ENCODE assay signal across 8 cellular contexts in the genomic region with DNA sequence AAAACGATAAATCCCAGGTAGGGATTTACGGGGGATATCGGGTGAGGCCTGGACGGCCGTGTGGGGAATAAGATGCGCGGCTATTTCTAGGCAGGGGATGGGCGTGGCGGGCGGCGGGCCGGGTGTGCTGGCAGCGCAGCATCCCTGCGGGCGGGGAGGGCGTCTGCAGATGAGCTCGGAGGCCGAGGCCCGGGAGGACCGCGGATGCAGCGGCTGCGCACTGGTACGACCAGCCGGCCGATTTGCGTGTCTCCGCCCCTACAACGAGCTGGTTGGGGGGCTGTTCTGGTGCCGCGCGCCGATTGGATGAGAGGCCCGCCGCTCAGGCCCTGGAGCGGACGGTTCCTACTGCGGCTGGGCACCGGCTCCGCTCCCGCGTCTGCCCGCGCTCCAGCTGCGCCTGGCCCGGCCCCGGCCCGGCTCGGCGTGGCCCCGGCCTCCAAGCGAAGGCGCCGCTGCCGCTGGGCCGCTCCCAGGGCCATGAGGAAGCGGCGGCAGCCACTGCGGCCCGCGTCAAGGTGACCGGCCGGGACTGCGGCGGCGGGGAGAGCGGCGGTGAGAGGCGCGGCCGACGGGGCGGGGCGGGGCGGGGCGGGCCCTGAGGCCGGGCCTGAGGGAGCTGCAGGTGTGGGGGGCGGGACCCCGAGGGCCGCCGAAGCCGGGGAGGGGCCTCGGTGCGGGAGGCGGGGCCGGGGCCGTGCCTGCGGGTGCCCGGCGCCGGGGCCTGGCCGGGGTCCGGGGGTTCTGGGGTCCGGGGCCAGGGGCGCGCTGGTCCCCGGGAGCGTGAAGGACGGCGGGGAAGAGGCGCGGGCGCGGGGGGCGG. TPM values are rescaled to one million over a fixed set of nuclear protein-coding genes. Genes with fewer than 3 reads are reported as not detected.
DNase-seq lines count a peak whose midpoint lies in the region; ATAC-seq and TF ChIP-seq lines count a peak whose summit lies in the region.

A gene with protein sequence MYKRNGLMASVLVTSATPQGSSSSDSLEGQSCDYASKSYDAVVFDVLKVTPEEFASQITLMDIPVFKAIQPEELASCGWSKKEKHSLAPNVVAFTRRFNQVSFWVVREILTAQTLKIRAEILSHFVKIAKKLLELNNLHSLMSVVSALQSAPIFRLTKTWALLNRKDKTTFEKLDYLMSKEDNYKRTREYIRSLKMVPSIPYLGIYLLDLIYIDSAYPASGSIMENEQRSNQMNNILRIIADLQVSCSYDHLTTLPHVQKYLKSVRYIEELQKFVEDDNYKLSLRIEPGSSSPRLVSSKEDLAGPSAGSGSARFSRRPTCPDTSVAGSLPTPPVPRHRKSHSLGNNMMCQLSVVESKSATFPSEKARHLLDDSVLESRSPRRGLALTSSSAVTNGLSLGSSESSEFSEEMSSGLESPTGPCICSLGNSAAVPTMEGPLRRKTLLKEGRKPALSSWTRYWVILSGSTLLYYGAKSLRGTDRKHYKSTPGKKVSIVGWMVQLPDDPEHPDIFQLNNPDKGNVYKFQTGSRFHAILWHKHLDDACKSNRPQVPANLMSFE (plus strand): TSS at position 325 of the 823 bp plus-strand sequence. CDS start 47,508 bp downstream, outside the sequence.

- peak within 1 kb of the TSS; percentile 59 for H3K27ac ChIP-seq in C4-2B

- TF ChIP-seq CTCF in C4-2B (conservative IDR thresholded peaks at IDR 0.05): no peak

- ATAC-seq in GM19395 (IDR thresholded peaks at IDR 0.05; ENCODE audit: unreplicated experiment) (peak; percentile 97), HG03521 (IDR thresholded peaks at IDR 0.05; ENCODE audit: unreplicated experiment) (peak; percentile 94), left lobe of liver (peak; percentile 98)

- DNase-seq in NCI-H69 (lab: John Stamatoyannopoulos, UW): peak; percentile 99
- DNase-seq in activated CD4-positive, alpha-beta T cell treated with anti-CD3 and anti-CD28 coated beads, Interleukin-2, amount 50 U/mL, for 1 hour: peak; percentile 84
- DNase-seq in dedifferentiated amniotic fluid mesenchymal stem cell (ENCODE audit: extremely low spot score): peak; percentile 94
- peak; percentile 97 for DNase-seq in left lobe of liver (ENCODE audit: low spot score)
- peak; percentile 87 for DNase-seq in stimulated activated CD4-positive, alpha-beta T cell treated with anti-CD3 and anti-CD28 coated beads, Interleukin-1b, Interleukin-23, amount 100 ng/mL, for 48 hours

RNA-seq across cellular contexts. Expression of the gene that starts here (rescaled TPM):
- 3.2 TPM for total RNA-seq in left lobe of liver

Comparison
In these comparisons a context has a peak if more than half of its experiments do, and no peak if none do; other contexts are left out.
1. Peak in every context shown above with its lines: DNase-seq, ATAC-seq and H3K27ac ChIP-seq.